19 cellular contexts compared by ENCODE assay signal in genomic region chr2:73949802-73950201, GRCh38. TPM values are rescaled to one million over a fixed set of nuclear protein-coding genes. Genes with fewer than 3 reads are reported as not detected.
DNase-seq lines count a peak whose midpoint lies in the region; ATAC-seq, FAIRE-seq and TF ChIP-seq lines count a peak whose summit lies in the region.
"Had no signal": no experiment of that assay in that cellular context is flagged by ENCODE, and none has a peak within 500 bp of the region (broad histone marks: within the 10 kb centered on the region; RNA-seq: fewer than 3 reads in every experiment).

No MANE protein-coding gene starts in this region.

- DNase-seq in activated naive CD8-positive, alpha-beta T cell treated with anti-CD3 and anti-CD28 coated beads for 36 hours: no peak
- DNase-seq in GM19239 (ENCODE audit: insufficient read length, low spot score): no peak
- DNase-seq in naive thymus-derived CD8-positive, alpha-beta T cell: no peak
- no peak for DNase-seq in mucosa of gallbladder (ENCODE audit: low spot score)
- DNase-seq in HFFc6: no peak
- no peak for DNase-seq in NCI-H187 treated with DMSO at 0.1 percent for 48 hours (lab: John Stamatoyannopoulos, UW)
- DNase-seq: ACHN; DMS53; EL; KBM-7; NCI-H1105; NCI-H2081 treated with DMSO at 0.1 percent for 48 hours; NK-92 treated with Interleukin-12 subunit alpha and Interleukin-12 subunit beta, amount 100 ng/mL, for 24 hours had no signal

- TF ChIP-seq CTCF in HFFc6 (IDR thresholded peaks at IDR 0.05): no peak

- no peaks in the 10 kb centered on the region for H3K27me3 Mint-ChIP-seq in activated naive CD8-positive, alpha-beta T cell
- H3K27me3 Mint-ChIP-seq in activated naive CD8-positive, alpha-beta T cell treated with anti-CD3 and anti-CD28 coated beads for 36 hours: no peaks in the 10 kb centered on the region
- H3K27me3 Mint-ChIP-seq in naive thymus-derived CD8-positive, alpha-beta T cell: no peaks in the 10 kb centered on the region
- no peaks in the 10 kb centered on the region for H3K27me3 Mint-ChIP-seq in HFFc6 (ENCODE audit: insufficient read depth)

- H3K4me1 Mint-ChIP-seq in activated naive CD8-positive, alpha-beta T cell (ENCODE audit: low read depth): peaks cover 86% of the 10 kb centered on the region
- H3K4me1 Mint-ChIP-seq in activated naive CD8-positive, alpha-beta T cell treated with anti-CD3 and anti-CD28 coated beads for 36 hours: peaks cover 70% of the 10 kb centered on the region
- peaks cover 42 to 89% (median 79%) of the 10 kb centered on the region in 4 donors for H3K4me1 Mint-ChIP-seq in naive thymus-derived CD8-positive, alpha-beta T cell
- H3K4me1 Mint-ChIP-seq in HFFc6 (ENCODE audit: low read depth): peaks cover 22% of the 10 kb centered on the region

- H3K27ac Mint-ChIP-seq in activated naive CD8-positive, alpha-beta T cell: peak overlapping the region; percentile 72
- H3K27ac Mint-ChIP-seq in activated naive CD8-positive, alpha-beta T cell treated with anti-CD3 and anti-CD28 coated beads for 36 hours: no peak overlapping the region
- peak overlapping the region; percentile 9 to 92 (median 82) for H3K27ac Mint-ChIP-seq in naive thymus-derived CD8-positive, alpha-beta T cell
- H3K27ac Mint-ChIP-seq in HFFc6: no peak overlapping the region

- no peak for ATAC-seq in naive thymus-derived CD8-positive, alpha-beta T cell
- ATAC-seq: Right ventricle myocardium inferior had no signal

- peak; percentile 28 for FAIRE-seq in GM19239 (lab: Jason Lieb, UNC)
- FAIRE-seq: GM18507, RCC 7860 had no signal

- POLR2A ChIA-PET in naive thymus-derived CD8-positive, alpha-beta T cell (lab: Charles Lee): interaction anchor here (0.6 to 2.5 kb wide), 7 partner anchors 9 to 30 kb away, joined by 3 to 9 read pairs (median 3); no protein-coding TSS in a partner anchor

- H3K9me3 Mint-ChIP-seq in activated naive CD8-positive, alpha-beta T cell (ENCODE audit: low read depth): no peaks in the 10 kb centered on the region
- no peaks in the 10 kb centered on the region for H3K9me3 Mint-ChIP-seq in activated naive CD8-positive, alpha-beta T cell treated with anti-CD3 and anti-CD28 coated beads for 36 hours
- no peaks in the 10 kb centered on the region for H3K9me3 Mint-ChIP-seq in naive thymus-derived CD8-positive, alpha-beta T cell
- H3K9me3 Mint-ChIP-seq in HFFc6: no peaks in the 10 kb centered on the region

- no peak overlapping the region for H3K4me3 Mint-ChIP-seq in activated naive CD8-positive, alpha-beta T cell
- H3K4me3 Mint-ChIP-seq in activated naive CD8-positive, alpha-beta T cell treated with anti-CD3 and anti-CD28 coated beads for 36 hours: no peak overlapping the region
- peak overlapping the region in 7 of 10 donors; percentile 20 to 71 (median 43) for H3K4me3 Mint-ChIP-seq in naive thymus-derived CD8-positive, alpha-beta T cell
- H3K4me3 Mint-ChIP-seq in HFFc6: no peak overlapping the region

- H3K36me3 Mint-ChIP-seq in activated naive CD8-positive, alpha-beta T cell: peaks cover 22% of the 10 kb centered on the region
- peaks cover 52% of the 10 kb centered on the region for H3K36me3 Mint-ChIP-seq in activated naive CD8-positive, alpha-beta T cell treated with anti-CD3 and anti-CD28 coated beads for 36 hours
- peaks cover 12 to 67% (median 34%) of the 10 kb centered on the region in 3 donors for H3K36me3 Mint-ChIP-seq in naive thymus-derived CD8-positive, alpha-beta T cell
- peaks cover 58% of the 10 kb centered on the region for H3K36me3 Mint-ChIP-seq in HFFc6 (ENCODE audit: low read depth)

RNA-seq across cellular contexts. Expression of gene DGUOK, which starts 23.1 kb away (rescaled TPM):
- total RNA-seq in activated naive CD8-positive, alpha-beta T cell treated with anti-CD3 and anti-CD28 coated beads for 36 hours: 10 to 100 TPM; 96.8 to 97.1 TPM
- 10 to 100 TPM; 70.3 to 72.3 TPM for total RNA-seq in naive thymus-derived CD8-positive, alpha-beta T cell
- 100 to 1,000 TPM; 207 to 219 (median 215) TPM for polyA plus RNA-seq in naive thymus-derived CD8-positive, alpha-beta T cell
- total RNA-seq in mucosa of gallbladder: 45.4 TPM
- 10 to 100 TPM; 63.2 to 73.3 (median 69.3) TPM for total RNA-seq in HFFc6 (2021; fragmentation: NEBNext Ultra II Directional; extraction: Animal tissue kit (Norgen Biotek cat#: 25700))

RNA-seq across cellular contexts. Expression of gene TET3, which starts 34.9 kb away (rescaled TPM):
- total RNA-seq in activated naive CD8-positive, alpha-beta T cell treated with anti-CD3 and anti-CD28 coated beads for 36 hours: 10 to 100 TPM; 14.8 TPM
- 10 to 100 TPM; 30.1 to 30.5 TPM for total RNA-seq in naive thymus-derived CD8-positive, alpha-beta T cell
- 1 to 10 TPM in 1 of 3 donors, under 1 TPM in 2; 0.46 to 1.0 (median 0.61) TPM for polyA plus RNA-seq in naive thymus-derived CD8-positive, alpha-beta T cell
- 19.3 TPM for total RNA-seq in mucosa of gallbladder
- 1 to 10 TPM; 3.2 to 3.7 (median 3.4) TPM for total RNA-seq in HFFc6 (2021; fragmentation: NEBNext Ultra II Directional; extraction: Animal tissue kit (Norgen Biotek cat#: 25700))

RNA-seq across cellular contexts. Expression of gene ACTG2, which starts 57.0 kb away (rescaled TPM):
- under 1 TPM; 0.12 to 0.27 TPM for total RNA-seq in activated naive CD8-positive, alpha-beta T cell treated with anti-CD3 and anti-CD28 coated beads for 36 hours
- total RNA-seq in naive thymus-derived CD8-positive, alpha-beta T cell: not detected
- polyA plus RNA-seq in naive thymus-derived CD8-positive, alpha-beta T cell: under 1 TPM in 1 of 3 donors, not detected in 2; 0.13 TPM
- 2,669 TPM for total RNA-seq in mucosa of gallbladder
- total RNA-seq in HFFc6 (2021; fragmentation: NEBNext Ultra II Directional; extraction: Animal tissue kit (Norgen Biotek cat#: 25700)): 1 to 10 TPM in 4 of 6 experiments, under 1 TPM in 2; 0.17 to 2.3 (median 2.1) TPM
- total RNA-seq: H4, NCI-H460 had no signal

Comparison
In these comparisons a context has a peak if more than half of its experiments do, and no peak if none do; other contexts are left out.
1. H3K27ac Mint-ChIP-seq: peak in activated naive CD8-positive, alpha-beta T cell (single experiment) and naive thymus-derived CD8-positive, alpha-beta T cell (10 of 10); none in activated naive CD8-positive, alpha-beta T cell treated with anti-CD3 and anti-CD28 coated beads for 36 hours (single experiment) and HFFc6 (single experiment).
2. H3K4me3 Mint-ChIP-seq: peak in naive thymus-derived CD8-positive, alpha-beta T cell (7 of 10); none in activated naive CD8-positive, alpha-beta T cell (single experiment), activated naive CD8-positive, alpha-beta T cell treated with anti-CD3 and anti-CD28 coated beads for 36 hours (single experiment) and HFFc6 (single experiment).
3. RNA of gene ACTG2, which starts 57.0 kb away (total RNA-seq): 2,669 TPM in mucosa of gallbladder (single experiment); 0.17 to 2.3 TPM in HFFc6, 0.12 to 0.27 TPM in activated naive CD8-positive, alpha-beta T cell treated with anti-CD3 and anti-CD28 coated beads for 36 hours and not detected in naive thymus-derived CD8-positive, alpha-beta T cell; every median in the first group is over 100 times any median in the second.